1 cellular context compared by ENCODE assay signal in genomic region chr4:76023381-76023780, GRCh38.
TF ChIP-seq lines count a peak whose summit lies in the region.

TSS of gene CXCL10 (minus strand) at chr4:76023497. CDS start at chr4:76023431, 66 bp downstream.

TF ChIP-seq in K562, 482 proteins besides CTCF, POLR2A, EP300 and RAD21:
- TF ChIP-seq MGA (IDR thresholded peaks at IDR 0.05): peak; percentile 72
- TF ChIP-seq ZHX1 (conservative IDR thresholded peaks at IDR 0.05; ENCODE audit: low read length): no peak
- peak; percentile 82 for TF ChIP-seq L3MBTL2 (IDR thresholded peaks at IDR 0.05)
- TF ChIP-seq ZNF318 (IDR thresholded peaks at IDR 0.05; ENCODE audit: borderline replicate concordance in 1 of 2, low read depth in 1 of 2): no peak
- peak; percentile 4 for TF ChIP-seq RBM25 (IDR thresholded peaks at IDR 0.05; ENCODE audit: low read depth, low read length, severe bottlenecking)
- TF ChIP-seq E2F6 (IDR thresholded peaks at IDR 0.05; ENCODE audit: borderline replicate concordance in 1 of 2, extremely low read depth in 1 of 2, insufficient read depth in 1 of 2, insufficient read length in 1 of 2, low read depth in 1 of 2, low read length in 1 of 2, poor library complexity in 1 of 2, severe bottlenecking in 1 of 2): peak; percentile 45 to 66
